ENCODE assay signal across 20 cellular contexts in genomic region chr5:95771109-95771708, GRCh38. TPM values are rescaled to one million over a fixed set of nuclear protein-coding genes. Genes with fewer than 3 reads are reported as not detected.
A peak's percentile ranks its signal among the peaks of the same experiment; 100 is the strongest.
DNase-seq lines count a peak whose midpoint lies in the region; ATAC-seq, FAIRE-seq and TF ChIP-seq lines count a peak whose summit lies in the region.
"Had no signal": no experiment of that assay in that cellular context is flagged by ENCODE, and none has a peak within 500 bp of the region (broad histone marks: within the 10 kb centered on the region; RNA-seq: fewer than 3 reads in every experiment).

No MANE protein-coding gene starts in this region.

- no peaks in the 10 kb centered on the region for H3K9me3 ChIP-seq in kidney (ENCODE audit: control insufficient read depth in 1 of 2, low read length in 2 of 2)
- H3K9me3 ChIP-seq in gastrocnemius medialis = no peaks in the 10 kb centered on the region
- no peaks in the 10 kb centered on the region for H3K9me3 ChIP-seq in spleen
- no peaks in the 10 kb centered on the region for H3K9me3 ChIP-seq in aorta (ENCODE audit: control insufficient read depth, low read length)

- no peaks in the 10 kb centered on the region for H3K27me3 ChIP-seq in gastrocnemius medialis
- H3K27me3 ChIP-seq in spleen (replicated peaks in 1 of 7) = no peaks in the 10 kb centered on the region
- no peaks in the 10 kb centered on the region for H3K27me3 ChIP-seq in aorta (ENCODE audit: control insufficient read depth in 1 of 2, insufficient read depth in 2 of 2, low read length in 1 of 2)

- H3K27ac ChIP-seq in VCaP = peak overlapping the region; percentile 62
- peak overlapping the region; percentile 14 for H3K27ac ChIP-seq in epithelial cell of prostate
- peak overlapping the region; percentile 71 to 93 for H3K27ac ChIP-seq in kidney (ENCODE audit: low read depth in 2 of 2, low read length in 2 of 2)
- peak overlapping the region; percentile 43 to 59 (median 54) for H3K27ac ChIP-seq in gastrocnemius medialis
- H3K27ac ChIP-seq in spleen = peak overlapping the region in 3 of 8 donors; percentile 27 to 50 (median 30)
- no peak overlapping the region for H3K27ac ChIP-seq in aorta (ENCODE audit: low read depth in 1 of 2, low read length in 2 of 2)
- H3K27ac ChIP-seq: GM23248, KMS-11 had no signal

- H3K9me3 Mint-ChIP-seq in activated CD4-positive, alpha-beta T cell treated with anti-CD3 and anti-CD28 coated beads for 36 hours (ENCODE audit: low read depth) = no peaks in the 10 kb centered on the region
- H3K9me3 Mint-ChIP-seq: neural crest cell; T-helper 2 cell treated with Interferon-gamma antibody and Interleukin-4, amounts not matched to agents 5 μg/mL and 100 μg/mL, for 36 hours had no signal

- H3K36me3 Mint-ChIP-seq in activated CD4-positive, alpha-beta T cell treated with anti-CD3 and anti-CD28 coated beads for 36 hours (ENCODE audit: low read depth) = no peaks in the 10 kb centered on the region

- TF ChIP-seq CTCF in VCaP (conservative IDR thresholded peaks at IDR 0.05) (no peak), kidney (IDR thresholded peaks at IDR 0.05; ENCODE audit: borderline replicate concordance, extremely low read depth, insufficient read depth) (no peak), gastrocnemius medialis (IDR thresholded peaks at IDR 0.05 in 4 of 5, conservative IDR thresholded peaks at IDR 0.05 in 1 of 5) (no peak), spleen (IDR thresholded peaks at IDR 0.05 in 8 of 11, conservative IDR thresholded peaks at IDR 0.05 in 3 of 11) (no peak)

- H3K4me3 Mint-ChIP-seq in activated CD4-positive, alpha-beta T cell treated with anti-CD3 and anti-CD28 coated beads for 36 hours = no peak overlapping the region
- H3K4me3 Mint-ChIP-seq: neural crest cell; T-helper 2 cell treated with Interferon-gamma antibody and Interleukin-4, amounts not matched to agents 5 μg/mL and 100 μg/mL, for 36 hours had no signal

- peak; percentile 83 for FAIRE-seq in kidney (lab: Jason Lieb, UNC)
- FAIRE-seq: D721Med, RCC 7860 had no signal

- H3K36me3 ChIP-seq in kidney (ENCODE audit: control insufficient read depth in 1 of 2, insufficient read depth in 2 of 2, low read length in 2 of 2) (no peaks in the 10 kb centered on the region), gastrocnemius medialis (peaks cover 0 to 30% of the 10 kb centered on the region in 2 donors), spleen (peaks cover 0 to 29% (median 8%) of the 10 kb centered on the region in 6 donors), aorta (ENCODE audit: control insufficient read depth in 1 of 2, insufficient read depth in 2 of 2, low read length in 1 of 2) (peaks cover 0 to 3% of the 10 kb centered on the region in 2 donors)

- CTCF ChIA-PET in activated CD4-positive, alpha-beta T cell treated with anti-CD3 and anti-CD28 coated beads for 36 hours (lab: Charles Lee) = interaction anchor here (0.7 to 6.5 kb wide), 4 partner anchors 9 to 107 kb away, joined by 3 to 68 read pairs (median 4); no protein-coding TSS in a partner anchor

- POLR2A ChIA-PET in activated CD4-positive, alpha-beta T cell treated with anti-CD3 and anti-CD28 coated beads for 36 hours (lab: Charles Lee) = no interaction called here

- in situ Hi-C loops in gastrocnemius medialis (cut with MboI; ENCODE audit: low sequenced_read_pairs in 4 of 4) = loop anchor here in 3 of 4 donors (10.0 kb wide), 3 partner anchors 74 to 564 kb away; no protein-coding TSS in a partner anchor

- 69 to 83% (median 79%) methylated on average over 7 of the region's 7 CpGs for WGBS in spleen, 5 donors
- 63 to 65% methylated on average over 7 of the region's 7 CpGs for WGBS in aorta, 2 donors

- H3K4me1 Mint-ChIP-seq in activated CD4-positive, alpha-beta T cell treated with anti-CD3 and anti-CD28 coated beads for 36 hours = no peaks in the 10 kb centered on the region
- H3K4me1 Mint-ChIP-seq: neural crest cell had no signal

- H3K4me1 ChIP-seq in kidney (ENCODE audit: control insufficient read depth in 1 of 2, insufficient read depth in 1 of 2, low read depth in 1 of 2, low read length in 2 of 2) = peaks cover 3 to 6% of the 10 kb centered on the region in 2 donors
- H3K4me1 ChIP-seq in gastrocnemius medialis = peaks cover 9 to 22% of the 10 kb centered on the region in 2 donors
- H3K4me1 ChIP-seq in spleen = peaks cover 0 to 16% (median 1%) of the 10 kb centered on the region in 6 donors
- no peaks in the 10 kb centered on the region for H3K4me1 ChIP-seq in aorta (ENCODE audit: control insufficient read depth in 1 of 2, insufficient read depth in 2 of 2, low read length in 2 of 2)

- no peak overlapping the region for H3K27ac Mint-ChIP-seq in activated CD4-positive, alpha-beta T cell treated with anti-CD3 and anti-CD28 coated beads for 36 hours
- H3K27ac Mint-ChIP-seq: T-helper 2 cell treated with Interferon-gamma antibody and Interleukin-4, amounts not matched to agents 5 μg/mL and 100 μg/mL, for 36 hours had no signal

- peak overlapping the region in 1 of 2 donors; percentile 29 for H3K9ac ChIP-seq in kidney (ENCODE audit: low read length in 2 of 2)
- H3K9ac ChIP-seq: GM23248, KMS-11 had no signal

- peak; percentile 51 to 71 for ATAC-seq in gastrocnemius medialis
- ATAC-seq in activated CD4-positive, alpha-beta T cell treated with anti-CD3 and anti-CD28 coated beads for 36 hours = no peak
- ATAC-seq in aorta (ENCODE audit: low FRiP score) = no peak

- DNase-seq in epithelial cell of prostate (ENCODE audit: low read depth, low spot score) (no peak), kidney (no peak), gastrocnemius medialis (no peak), spleen (no peak), aorta (no peak), NCI-H510A treated with DMSO at 0.1 percent for 48 hours (lab: John Stamatoyannopoulos, UW) (no peak)
- DNase-seq in activated CD4-positive, alpha-beta T cell treated with anti-CD3 and anti-CD28 coated beads for 36 hours = no peak
- DNase-seq: activated CD4-positive, alpha-beta T cell treated with anti-CD3 and anti-CD28 coated beads for 48 hours; activated T-cell treated with anti-CD3 and anti-CD28 coated beads, Interleukin-2, amount 50 U/mL, for 48 hours; effector CD4-positive, alpha-beta T cell; GM23248; NCI-H1930; NCI-H69; stimulated activated CD4-positive, alpha-beta T cell treated with anti-CD3 and anti-CD28 coated beads, Interleukin-12 subunit alpha, Interleukin-12 subunit beta, amount 100 ng/mL, for 4 hours had no signal

- intact Hi-C loops in kidney (cut with DNase I) = no loop called here
- intact Hi-C loops in gastrocnemius medialis (cut with DNase I; ENCODE audit: low total_unique reads) = loop anchor here (5.0 kb wide), 1 partner anchor 104 kb away; no protein-coding TSS in a partner anchor
- intact Hi-C loops in activated CD4-positive, alpha-beta T cell treated with anti-CD3 and anti-CD28 coated beads for 36 hours (cut with DNase I, micrococcal nuclease) = no loop called here
- intact Hi-C loops in spleen (cut with DNase I; ENCODE audit: low total_unique reads) = loop anchor here (10.0 kb wide), 2 partner anchors 106 to 574 kb away; no protein-coding TSS in a partner anchor
- intact Hi-C loops in aorta (cut with DNase I) = loop anchor here in 1 of 2 donors (10.0 kb wide), 1 partner anchor 106 kb away; no protein-coding TSS in a partner anchor

- H3K27me3 Mint-ChIP-seq in activated CD4-positive, alpha-beta T cell treated with anti-CD3 and anti-CD28 coated beads for 36 hours = no peaks in the 10 kb centered on the region

- TF ChIP-seq POLR2A in gastrocnemius medialis (IDR thresholded peaks at IDR 0.05) (no peak), spleen (IDR thresholded peaks at IDR 0.05) (no peak)

- H3K4me3 ChIP-seq in kidney (ENCODE audit: low read length in 2 of 2) (no peak overlapping the region), gastrocnemius medialis (no peak overlapping the region), spleen (no peak overlapping the region), aorta (ENCODE audit: low read length in 2 of 2) (no peak overlapping the region)
- H3K4me3 ChIP-seq: GM23248 had no signal

RNA-seq across cellular contexts. Expression of gene RHOBTB3, which starts 40.1 kb away (rescaled TPM):
- 54.5 TPM for total RNA-seq in kidney
- polyA plus RNA-seq in kidney (ENCODE audit: insufficient read depth, low read depth, low replicate concordance) = 22.5 TPM
- 100 to 1,000 TPM in 1 of 4 donors, 10 to 100 TPM in 3; 40.1 to 134 (median 86.9) TPM for total RNA-seq in gastrocnemius medialis
- 1 to 10 TPM; 3.3 to 3.5 TPM for total RNA-seq in activated CD4-positive, alpha-beta T cell treated with anti-CD3 and anti-CD28 coated beads for 36 hours
- 10 to 100 TPM; 33.2 to 71.1 (median 43.5) TPM for total RNA-seq in spleen
- polyA plus RNA-seq in spleen = 1 to 10 TPM; 4.5 to 9.0 (median 5.2) TPM
- 10 to 100 TPM; 36.8 to 53.2 TPM for total RNA-seq in aorta
- polyA plus RNA-seq in aorta = 10 to 100 TPM; 11.8 to 13.4 TPM

RNA-seq across cellular contexts. Expression of gene GLRX, which starts 51.3 kb away (rescaled TPM):
- total RNA-seq in kidney = 57.4 TPM
- 324 TPM for polyA plus RNA-seq in kidney (ENCODE audit: insufficient read depth, low read depth, low replicate concordance)
- 1,000 to 10,000 TPM; 1,042 to 2,721 (median 1,859) TPM for total RNA-seq in gastrocnemius medialis
- 10 to 100 TPM; 21.0 to 31.5 TPM for total RNA-seq in activated CD4-positive, alpha-beta T cell treated with anti-CD3 and anti-CD28 coated beads for 36 hours
- 100 to 1,000 TPM in 2 of 7 donors, 10 to 100 TPM in 5; 59.3 to 130 (median 68.7) TPM for total RNA-seq in spleen
- polyA plus RNA-seq in spleen = 100 to 1,000 TPM in 2 of 3 donors, 10 to 100 TPM in 1; 85.2 to 149 (median 108) TPM
- total RNA-seq in aorta = 10 to 100 TPM; 38.5 to 44.7 TPM
- 100 to 1,000 TPM in 1 of 2 donors, 10 to 100 TPM in 1; 68.6 to 161 TPM for polyA plus RNA-seq in aorta

Comparison
In these comparisons a context has a peak if more than half of its experiments do, and no peak if none do; other contexts are left out.
1. H3K27ac ChIP-seq: peak in VCaP (single experiment), epithelial cell of prostate (single experiment), kidney (2 of 2) and gastrocnemius medialis (4 of 4); none in aorta (0 of 2).
2. ATAC-seq: peak in gastrocnemius medialis (2 of 2); none in activated CD4-positive, alpha-beta T cell treated with anti-CD3 and anti-CD28 coated beads for 36 hours (single experiment) and aorta (single experiment).
3. RNA of gene RHOBTB3, which starts 40.1 kb away (total RNA-seq): 40.1 to 134 TPM in gastrocnemius medialis, 54.5 TPM in kidney (single experiment), 36.8 to 53.2 TPM in aorta and 33.2 to 71.1 TPM in spleen; 3.3 to 3.5 TPM in activated CD4-positive, alpha-beta T cell treated with anti-CD3 and anti-CD28 coated beads for 36 hours; every median in the first group is over 4 times any median in the second.
4. RNA of gene GLRX, which starts 51.3 kb away (total RNA-seq): 1,042 to 2,721 TPM in gastrocnemius medialis; 59.3 to 130 TPM in spleen, 57.4 TPM in kidney (single experiment), 38.5 to 44.7 TPM in aorta and 21.0 to 31.5 TPM in activated CD4-positive, alpha-beta T cell treated with anti-CD3 and anti-CD28 coated beads for 36 hours; every median in the first group is over 4 times any median in the second.
5. intact Hi-C loops: an anchor here in gastrocnemius medialis (5.0 kb wide) and spleen (10.0 kb wide); none called in kidney and activated CD4-positive, alpha-beta T cell treated with anti-CD3 and anti-CD28 coated beads for 36 hours.